1 cellular context compared by ENCODE assay signal in the genomic region with DNA sequence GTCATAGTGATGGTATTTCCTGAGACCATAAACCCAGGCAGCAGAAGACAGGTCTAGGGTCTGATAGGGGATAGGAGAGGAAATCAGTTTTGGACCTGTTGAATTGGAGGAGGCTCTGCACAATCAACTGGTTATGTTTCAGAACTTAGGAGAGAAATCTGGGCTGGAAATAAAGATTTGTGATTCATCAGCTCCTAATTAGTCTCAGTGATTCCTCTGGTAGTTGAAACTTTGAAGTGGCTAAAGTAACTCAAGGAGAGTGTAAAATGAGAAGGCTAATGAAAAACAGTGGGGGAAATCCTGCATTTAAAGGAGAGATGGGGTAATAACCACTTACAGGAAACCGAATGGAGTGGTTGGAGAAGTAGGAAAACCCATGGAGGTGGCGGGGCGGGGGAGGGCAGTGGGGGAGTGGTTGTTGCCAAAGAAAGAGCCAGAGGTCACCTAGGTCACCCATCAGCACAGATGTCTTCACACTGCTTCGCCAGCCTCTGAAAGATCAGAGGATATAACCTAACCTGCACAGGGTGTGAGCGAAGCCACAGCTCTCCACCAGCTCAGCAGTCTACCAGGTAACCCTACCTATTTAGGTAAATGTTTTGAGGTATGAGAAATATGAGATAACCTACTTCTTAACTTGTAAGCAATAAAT.
TF ChIP-seq lines count a peak whose summit lies in the region.

No MANE protein-coding gene starts in this region.

TF ChIP-seq in HEK293, 187 proteins besides CTCF, POLR2A, EP300 and RAD21 (continued from another document):
- TF ChIP-seq, protein P1, sequence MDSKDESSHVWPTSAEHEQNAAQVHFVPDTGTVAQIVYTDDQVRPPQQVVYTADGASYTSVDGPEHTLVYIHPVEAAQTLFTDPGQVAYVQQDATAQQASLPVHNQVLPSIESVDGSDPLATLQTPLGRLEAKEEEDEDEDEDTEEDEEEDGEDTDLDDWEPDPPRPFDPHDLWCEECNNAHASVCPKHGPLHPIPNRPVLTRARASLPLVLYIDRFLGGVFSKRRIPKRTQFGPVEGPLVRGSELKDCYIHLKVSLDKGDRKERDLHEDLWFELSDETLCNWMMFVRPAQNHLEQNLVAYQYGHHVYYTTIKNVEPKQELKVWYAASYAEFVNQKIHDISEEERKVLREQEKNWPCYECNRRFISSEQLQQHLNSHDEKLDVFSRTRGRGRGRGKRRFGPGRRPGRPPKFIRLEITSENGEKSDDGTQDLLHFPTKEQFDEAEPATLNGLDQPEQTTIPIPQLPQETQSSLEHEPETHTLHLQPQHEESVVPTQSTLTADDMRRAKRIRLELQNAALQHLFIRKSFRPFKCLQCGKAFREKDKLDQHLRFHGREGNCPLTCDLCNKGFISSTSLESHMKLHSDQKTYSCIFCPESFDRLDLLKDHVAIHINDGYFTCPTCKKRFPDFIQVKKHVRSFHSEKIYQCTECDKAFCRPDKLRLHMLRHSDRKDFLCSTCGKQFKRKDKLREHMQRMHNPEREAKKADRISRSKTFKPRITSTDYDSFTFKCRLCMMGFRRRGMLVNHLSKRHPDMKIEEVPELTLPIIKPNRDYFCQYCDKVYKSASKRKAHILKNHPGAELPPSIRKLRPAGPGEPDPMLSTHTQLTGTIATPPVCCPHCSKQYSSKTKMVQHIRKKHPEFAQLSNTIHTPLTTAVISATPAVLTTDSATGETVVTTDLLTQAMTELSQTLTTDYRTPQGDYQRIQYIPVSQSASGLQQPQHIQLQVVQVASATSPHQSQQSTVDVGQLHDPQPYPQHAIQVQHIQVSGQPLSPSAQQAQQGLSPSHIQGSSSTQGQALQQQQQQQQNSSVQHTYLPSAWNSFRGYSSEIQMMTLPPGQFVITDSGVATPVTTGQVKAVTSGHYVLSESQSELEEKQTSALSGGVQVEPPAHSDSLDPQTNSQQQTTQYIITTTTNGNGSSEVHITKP (tag by site-specific recombination; IDR thresholded peaks at IDR 0.05), result 0 out of 2 replicates have a peak, but pooled peaks have one; percentile 22
- TF ChIP-seq SP7 (tag by site-specific recombination; IDR thresholded peaks at IDR 0.05) (peak; percentile 95), GLI4 (tag by site-specific recombination; IDR thresholded peaks at IDR 0.05) (no peak), ZNF433 (tag by site-specific recombination; IDR thresholded peaks at IDR 0.05; ENCODE audit: low read depth) (no peak), WT1 (tag by site-specific recombination; IDR thresholded peaks at IDR 0.05) (0 out of 2 replicates have a peak, but pooled peaks have one; percentile 19), ZNF629 (tag by site-specific recombination; IDR thresholded peaks at IDR 0.05) (peak; percentile 30; the same call in 1 of the 2 replicates), ZNF501 (tag by site-specific recombination; IDR thresholded peaks at IDR 0.05) (no peak), ZFP3 (tag by site-specific recombination; IDR thresholded peaks at IDR 0.05; ENCODE audit: low read depth) (no peak)
- TF ChIP-seq, protein P2, sequence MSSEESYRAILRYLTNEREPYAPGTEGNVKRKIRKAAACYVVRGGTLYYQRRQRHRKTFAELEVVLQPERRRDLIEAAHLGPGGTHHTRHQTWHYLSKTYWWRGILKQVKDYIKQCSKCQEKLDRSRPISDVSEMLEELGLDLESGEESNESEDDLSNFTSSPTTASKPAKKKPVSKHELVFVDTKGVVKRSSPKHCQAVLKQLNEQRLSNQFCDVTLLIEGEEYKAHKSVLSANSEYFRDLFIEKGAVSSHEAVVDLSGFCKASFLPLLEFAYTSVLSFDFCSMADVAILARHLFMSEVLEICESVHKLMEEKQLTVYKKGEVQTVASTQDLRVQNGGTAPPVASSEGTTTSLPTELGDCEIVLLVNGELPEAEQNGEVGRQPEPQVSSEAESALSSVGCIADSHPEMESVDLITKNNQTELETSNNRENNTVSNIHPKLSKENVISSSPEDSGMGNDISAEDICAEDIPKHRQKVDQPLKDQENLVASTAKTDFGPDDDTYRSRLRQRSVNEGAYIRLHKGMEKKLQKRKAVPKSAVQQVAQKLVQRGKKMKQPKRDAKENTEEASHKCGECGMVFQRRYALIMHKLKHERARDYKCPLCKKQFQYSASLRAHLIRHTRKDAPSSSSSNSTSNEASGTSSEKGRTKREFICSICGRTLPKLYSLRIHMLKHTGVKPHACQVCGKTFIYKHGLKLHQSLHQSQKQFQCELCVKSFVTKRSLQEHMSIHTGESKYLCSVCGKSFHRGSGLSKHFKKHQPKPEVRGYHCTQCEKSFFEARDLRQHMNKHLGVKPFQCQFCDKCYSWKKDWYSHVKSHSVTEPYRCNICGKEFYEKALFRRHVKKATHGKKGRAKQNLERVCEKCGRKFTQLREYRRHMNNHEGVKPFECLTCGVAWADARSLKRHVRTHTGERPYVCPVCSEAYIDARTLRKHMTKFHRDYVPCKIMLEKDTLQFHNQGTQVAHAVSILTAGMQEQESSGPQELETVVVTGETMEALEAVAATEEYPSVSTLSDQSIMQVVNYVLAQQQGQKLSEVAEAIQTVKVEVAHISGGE (tag by site-specific recombination; conservative IDR thresholded peaks at IDR 0.05; ENCODE audit: low read depth), result no peak
- TF ChIP-seq, protein P3, sequence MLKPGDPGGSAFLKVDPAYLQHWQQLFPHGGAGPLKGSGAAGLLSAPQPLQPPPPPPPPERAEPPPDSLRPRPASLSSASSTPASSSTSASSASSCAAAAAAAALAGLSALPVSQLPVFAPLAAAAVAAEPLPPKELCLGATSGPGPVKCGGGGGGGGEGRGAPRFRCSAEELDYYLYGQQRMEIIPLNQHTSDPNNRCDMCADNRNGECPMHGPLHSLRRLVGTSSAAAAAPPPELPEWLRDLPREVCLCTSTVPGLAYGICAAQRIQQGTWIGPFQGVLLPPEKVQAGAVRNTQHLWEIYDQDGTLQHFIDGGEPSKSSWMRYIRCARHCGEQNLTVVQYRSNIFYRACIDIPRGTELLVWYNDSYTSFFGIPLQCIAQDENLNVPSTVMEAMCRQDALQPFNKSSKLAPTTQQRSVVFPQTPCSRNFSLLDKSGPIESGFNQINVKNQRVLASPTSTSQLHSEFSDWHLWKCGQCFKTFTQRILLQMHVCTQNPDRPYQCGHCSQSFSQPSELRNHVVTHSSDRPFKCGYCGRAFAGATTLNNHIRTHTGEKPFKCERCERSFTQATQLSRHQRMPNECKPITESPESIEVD (tag by site-specific recombination; IDR thresholded peaks at IDR 0.05), result peak; percentile 74
- TF ChIP-seq, protein P4, sequence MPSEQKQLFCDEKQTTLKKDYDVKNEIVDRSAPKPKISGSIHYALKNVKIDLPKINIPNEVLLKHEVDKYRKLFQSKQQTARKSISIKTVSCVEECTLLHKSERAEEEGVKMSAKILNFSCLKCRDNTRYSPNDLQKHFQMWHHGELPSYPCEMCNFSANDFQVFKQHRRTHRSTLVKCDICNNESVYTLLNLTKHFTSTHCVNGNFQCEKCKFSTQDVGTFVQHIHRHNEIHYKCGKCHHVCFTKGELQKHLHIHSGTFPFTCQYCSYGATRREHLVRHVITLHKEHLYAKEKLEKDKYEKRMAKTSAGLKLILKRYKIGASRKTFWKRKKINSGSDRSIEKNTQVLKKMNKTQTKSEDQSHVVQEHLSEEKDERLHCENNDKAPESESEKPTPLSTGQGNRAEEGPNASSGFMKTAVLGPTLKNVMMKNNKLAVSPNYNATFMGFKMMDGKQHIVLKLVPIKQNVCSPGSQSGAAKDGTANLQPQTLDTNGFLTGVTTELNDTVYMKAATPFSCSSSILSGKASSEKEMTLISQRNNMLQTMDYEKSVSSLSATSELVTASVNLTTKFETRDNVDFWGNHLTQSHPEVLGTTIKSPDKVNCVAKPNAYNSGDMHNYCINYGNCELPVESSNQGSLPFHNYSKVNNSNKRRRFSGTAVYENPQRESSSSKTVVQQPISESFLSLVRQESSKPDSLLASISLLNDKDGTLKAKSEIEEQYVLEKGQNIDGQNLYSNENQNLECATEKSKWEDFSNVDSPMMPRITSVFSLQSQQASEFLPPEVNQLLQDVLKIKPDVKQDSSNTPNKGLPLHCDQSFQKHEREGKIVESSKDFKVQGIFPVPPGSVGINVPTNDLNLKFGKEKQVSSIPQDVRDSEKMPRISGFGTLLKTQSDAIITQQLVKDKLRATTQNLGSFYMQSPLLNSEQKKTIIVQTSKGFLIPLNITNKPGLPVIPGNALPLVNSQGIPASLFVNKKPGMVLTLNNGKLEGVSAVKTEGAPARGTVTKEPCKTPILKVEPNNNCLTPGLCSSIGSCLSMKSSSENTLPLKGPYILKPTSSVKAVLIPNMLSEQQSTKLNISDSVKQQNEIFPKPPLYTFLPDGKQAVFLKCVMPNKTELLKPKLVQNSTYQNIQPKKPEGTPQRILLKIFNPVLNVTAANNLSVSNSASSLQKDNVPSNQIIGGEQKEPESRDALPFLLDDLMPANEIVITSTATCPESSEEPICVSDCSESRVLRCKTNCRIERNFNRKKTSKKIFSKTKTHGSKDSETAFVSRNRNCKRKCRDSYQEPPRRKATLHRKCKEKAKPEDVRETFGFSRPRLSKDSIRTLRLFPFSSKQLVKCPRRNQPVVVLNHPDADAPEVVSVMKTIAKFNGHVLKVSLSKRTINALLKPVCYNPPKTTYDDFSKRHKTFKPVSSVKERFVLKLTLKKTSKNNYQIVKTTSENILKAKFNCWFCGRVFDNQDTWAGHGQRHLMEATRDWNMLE (tag by site-specific recombination; conservative IDR thresholded peaks at IDR 0.05; ENCODE audit: low read depth), result no peak
